Comparison of ENCODE assay signal across 10 cellular contexts in the genomic region with DNA sequence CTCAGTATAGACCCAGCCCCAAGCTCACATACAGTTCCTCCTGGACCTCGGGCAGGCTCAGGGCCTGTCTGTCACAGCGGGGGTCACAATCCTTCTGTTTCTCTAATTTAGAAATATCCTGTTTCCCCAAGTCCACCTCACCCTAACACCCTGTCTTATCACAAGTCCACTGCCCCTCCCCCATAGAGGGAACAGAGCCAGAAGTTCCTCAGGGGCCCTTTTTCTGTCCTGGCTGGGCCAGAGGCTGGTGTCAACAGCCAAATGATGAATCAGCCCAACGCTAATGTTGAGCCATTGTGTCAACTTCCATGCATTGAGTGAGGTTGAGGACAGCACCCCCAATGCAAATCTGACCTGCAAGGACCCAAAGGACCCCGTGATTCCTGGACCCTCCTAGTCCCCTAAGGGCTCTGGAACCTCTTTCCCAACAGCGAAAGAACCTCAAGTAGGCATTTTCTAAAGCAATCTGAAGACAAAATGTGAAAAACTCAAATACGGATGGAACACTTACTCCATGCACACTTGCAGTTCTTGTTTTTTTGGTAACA. TPM values are rescaled to one million over a fixed set of nuclear protein-coding genes. Genes with fewer than 3 reads are reported as not detected.
DNase-seq lines count a peak whose midpoint lies in the region; ATAC-seq and TF ChIP-seq lines count a peak whose summit lies in the region.
"Had no signal": no experiment of that assay in that cellular context is flagged by ENCODE, and none has a peak within 500 bp of the region (broad histone marks: within the 10 kb centered on the region; RNA-seq: fewer than 3 reads in every experiment).

No MANE protein-coding gene starts in this region.

- H3K27me3 ChIP-seq in right lobe of liver (no peaks in the 10 kb centered on the region), upper lobe of left lung (no peaks in the 10 kb centered on the region)

- peak in 1 of 4 donors; percentile 63 for TF ChIP-seq EP300 in upper lobe of left lung (IDR thresholded peaks at IDR 0.05)

- DNase-seq in NB4 (ENCODE audit: low read depth) = peak; percentile 97
- DNase-seq in cardiac fibroblast (ENCODE audit: low read depth in 2 of 2) = peak; percentile 76 to 88
- peak; percentile 62 to 77 (median 71) for DNase-seq in right lobe of liver
- peak in 1 of 2 donors; percentile 90 for DNase-seq in upper lobe of left lung
- no peak for DNase-seq in superior temporal gyrus (ENCODE audit: extremely low spot score)
- DNase-seq: activated CD8-positive, alpha-beta T cell treated with anti-CD3 and anti-CD28 coated beads, Interleukin-2, amount 10 ng/mL, durations not matched to agents 7 days and 5 days; NCI-H69 had no signal

- TF ChIP-seq CTCF in NB4 (IDR thresholded peaks at IDR 0.05; ENCODE audit: low read depth, low read length) (no peak), cardiac fibroblast (IDR thresholded peaks at IDR 0.05; ENCODE audit: low read depth, low read length) (no peak), right lobe of liver (IDR thresholded peaks at IDR 0.05) (no peak), upper lobe of left lung (IDR thresholded peaks at IDR 0.05) (no peak)

- no peaks in the 10 kb centered on the region for H3K36me3 ChIP-seq in right lobe of liver
- H3K36me3 ChIP-seq in upper lobe of left lung = peaks cover 0 to 43% (median 9%) of the 10 kb centered on the region in 4 donors

- ATAC-seq in right lobe of liver (peak; percentile 53 to 77 (median 60)), upper lobe of left lung (ENCODE audit: low FRiP score in 2 of 2) (peak; percentile 31 to 65), GM21737 (IDR thresholded peaks at IDR 0.05; ENCODE audit: unreplicated experiment) (no peak), HG03196 (IDR thresholded peaks at IDR 0.05; ENCODE audit: unreplicated experiment) (no peak)
- ATAC-seq: activated CD8-positive, alpha-beta T cell treated with anti-CD3 and anti-CD28 coated beads, Interleukin-2, amount 10 ng/mL, durations not matched to agents 7 days and 5 days; GM12878 had no signal

- no peak overlapping the region for H3K4me3 ChIP-seq in NB4 (ENCODE audit: low read depth, low read length)
- no peak overlapping the region for H3K4me3 ChIP-seq in cardiac fibroblast (replicated peaks in 1 of 2; ENCODE audit: low read depth in 2 of 2, low read length in 2 of 2)
- H3K4me3 ChIP-seq in right lobe of liver = no peak overlapping the region
- H3K4me3 ChIP-seq in upper lobe of left lung = no peak overlapping the region
- H3K4me3 ChIP-seq: GM12878 had no signal

- H3K9me3 ChIP-seq in right lobe of liver (no peaks in the 10 kb centered on the region), upper lobe of left lung (no peaks in the 10 kb centered on the region)

- peak overlapping the region; percentile 13 to 68 (median 36) for H3K27ac ChIP-seq in right lobe of liver
- peak overlapping the region; percentile 78 to 92 (median 90) for H3K27ac ChIP-seq in upper lobe of left lung

- intact Hi-C loops in right lobe of liver (cut with DNase I) = no loop called here

- peaks cover 0 to 32% (median 5%) of the 10 kb centered on the region in 4 donors for H3K4me1 ChIP-seq in right lobe of liver
- H3K4me1 ChIP-seq in upper lobe of left lung = peaks cover 93 to 99% (median 95%) of the 10 kb centered on the region in 4 donors

- TF ChIP-seq POLR2A in NB4 (IDR thresholded peaks at IDR 0.05; ENCODE audit: extremely low read depth, insufficient read length) (no peak), right lobe of liver (IDR thresholded peaks at IDR 0.05) (no peak), upper lobe of left lung (IDR thresholded peaks at IDR 0.05) (no peak)

- WGBS in right lobe of liver (ENCODE audit: insufficient coverage, low coverage, low lambda C conversion rate, missing lambda C conversion rate) = 45% methylated on average over 3 of the region's 6 CpGs
- 45 to 51% methylated on average over 5 to 6 of the region's 6 CpGs for WGBS in upper lobe of left lung, 2 donors

RNA-seq across cellular contexts. Expression of a gene that starts 58.6 kb away (rescaled TPM):
- total RNA-seq in right lobe of liver (10 to 100 TPM; 15.9 to 32.9 (median 19.1) TPM), upper lobe of left lung (100 to 1,000 TPM; 142 to 635 (median 351) TPM)

Comparison
In these comparisons a context has a peak if more than half of its experiments do, and no peak if none do; other contexts are left out.
1. ATAC-seq: peak in right lobe of liver (4 of 4) and upper lobe of left lung (2 of 2); none in GM21737 (single experiment) and HG03196 (single experiment).
2. RNA of a gene that starts 58.6 kb away (total RNA-seq): 142 to 635 TPM in upper lobe of left lung; 15.9 to 32.9 TPM in right lobe of liver; every median in the first group is over 4 times any median in the second.